In the genomic region with DNA sequence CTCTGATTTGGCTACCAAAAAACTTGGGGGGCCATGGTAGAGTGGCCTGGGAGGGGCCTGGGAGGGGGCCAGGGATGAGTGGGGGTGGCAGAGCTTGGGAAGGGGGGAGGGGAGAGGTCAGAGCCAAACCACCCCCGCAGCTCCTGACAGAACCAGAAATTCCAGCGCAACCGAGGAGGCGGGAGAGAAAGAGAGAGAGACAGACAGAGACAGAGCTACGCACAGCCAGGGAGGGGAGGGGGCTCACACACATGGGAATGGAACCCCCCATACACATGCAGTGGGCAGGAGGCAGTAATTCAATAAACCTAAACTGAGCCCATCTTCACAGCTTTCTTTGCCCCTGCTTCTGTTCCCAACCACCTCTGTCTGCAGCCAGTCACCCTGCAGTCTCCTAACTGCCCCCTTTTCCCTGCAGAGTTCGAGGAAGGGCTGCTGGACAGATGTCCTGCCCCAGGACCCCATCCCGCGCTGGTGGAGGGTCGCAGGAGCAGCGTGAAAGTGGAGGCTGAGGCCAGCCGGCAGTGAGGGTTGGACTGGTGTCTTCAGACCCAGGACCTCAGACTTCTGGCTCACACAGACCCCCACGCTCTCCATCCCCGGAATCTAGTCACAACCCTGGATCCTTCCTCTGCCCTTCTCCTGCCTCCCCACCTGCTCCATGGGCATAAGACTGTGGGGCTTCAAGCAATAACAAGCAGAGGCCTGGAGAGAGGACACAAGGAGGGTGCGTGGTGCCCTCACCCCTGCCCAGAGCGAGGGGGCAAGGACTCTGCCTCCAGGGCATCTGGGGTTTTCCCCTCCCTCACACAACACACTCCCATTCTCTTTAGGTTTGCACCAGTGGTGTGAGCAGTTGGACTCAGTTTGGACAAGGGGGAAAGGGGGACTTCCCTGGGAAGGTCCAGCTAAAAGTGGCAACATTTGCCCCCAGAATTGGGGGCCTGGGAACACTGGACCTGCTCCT, we compare ENCODE assay signal across 10 cellular contexts. TPM values are rescaled to one million over a fixed set of nuclear protein-coding genes. Genes with fewer than 3 reads are reported as not detected.
DNase-seq lines count a peak whose midpoint lies in the region; ATAC-seq, FAIRE-seq and TF ChIP-seq lines count a peak whose summit lies in the region.
"Had no signal": no experiment of that assay in that cellular context is flagged by ENCODE, and none has a peak within 500 bp of the region (broad histone marks: within the 10 kb centered on the region; RNA-seq: fewer than 3 reads in every experiment).

No MANE protein-coding gene starts in this region.

- peak overlapping the region; percentile 85 for H3K4me2 ChIP-seq in astrocyte (ENCODE audit: low read length)

- POLR2A ChIA-PET in activated CD4-positive, alpha-beta T cell treated with anti-CD3 and anti-CD28 coated beads for 36 hours (lab: Charles Lee): interaction anchor here (0.5 to 1.1 kb wide), 3 partner anchors 16 to 18 kb away, joined by 3 to 6 read pairs (median 4); a partner anchor contains a TSS

- peak overlapping the region; percentile 60 for H3K9ac ChIP-seq in astrocyte (ENCODE audit: low read length)

- no peaks in the 10 kb centered on the region for H3K27me3 Mint-ChIP-seq in activated CD4-positive, alpha-beta T cell treated with anti-CD3 and anti-CD28 coated beads for 36 hours
- H3K27me3 Mint-ChIP-seq in astrocyte (ENCODE audit: low read depth, unreplicated experiment): no peaks in the 10 kb centered on the region

- H3K79me2 ChIP-seq in astrocyte (ENCODE audit: insufficient read depth, low read length): peaks cover 48% of the 10 kb centered on the region

- no peaks in the 10 kb centered on the region for H3K9me3 Mint-ChIP-seq in activated CD4-positive, alpha-beta T cell treated with anti-CD3 and anti-CD28 coated beads for 36 hours (ENCODE audit: low read depth)
- H3K9me3 Mint-ChIP-seq in astrocyte (ENCODE audit: unreplicated experiment): no peaks in the 10 kb centered on the region

- peak; percentile 8 for ATAC-seq in activated CD4-positive, alpha-beta T cell treated with anti-CD3 and anti-CD28 coated beads for 36 hours
- ATAC-seq in right lobe of liver: no peak
- no peak for ATAC-seq in GM18858 (IDR thresholded peaks at IDR 0.05; ENCODE audit: unreplicated experiment)
- no peak for ATAC-seq in HG02623 (IDR thresholded peaks at IDR 0.05; ENCODE audit: unreplicated experiment)

- H2AFZ ChIP-seq in astrocyte (ENCODE audit: low read depth, low read length): no peak overlapping the region

- peak overlapping the region; percentile 38 for H3K4me3 Mint-ChIP-seq in activated CD4-positive, alpha-beta T cell treated with anti-CD3 and anti-CD28 coated beads for 36 hours
- peak overlapping the region; percentile 74 for H3K4me3 Mint-ChIP-seq in astrocyte (ENCODE audit: unreplicated experiment)

- H3K27ac Mint-ChIP-seq in activated CD4-positive, alpha-beta T cell treated with anti-CD3 and anti-CD28 coated beads for 36 hours: peak overlapping the region; percentile 81
- H3K27ac Mint-ChIP-seq in astrocyte (ENCODE audit: unreplicated experiment): peak overlapping the region; percentile 80

- no peak for DNase-seq in activated CD4-positive, alpha-beta T cell treated with anti-CD3 and anti-CD28 coated beads for 36 hours
- no peak for DNase-seq in activated CD4-positive, alpha-beta T cell treated with anti-CD3 and anti-CD28 coated beads for 48 hours
- DNase-seq in astrocyte (ENCODE audit: low read depth) (no peak), right lobe of liver (peak in 1 of 3 donors; percentile 55), tibial artery (no peak), NCI-H1436 (lab: John Stamatoyannopoulos, UW) (no peak)
- DNase-seq: NCI-H1092 treated with DMSO at 0.1 percent for 48 hours had no signal

- H3K9me3 ChIP-seq in astrocyte (ENCODE audit: insufficient read depth, low read depth, low read length) (no peaks in the 10 kb centered on the region), right lobe of liver (no peaks in the 10 kb centered on the region), tibial artery (no peaks in the 10 kb centered on the region)

- FAIRE-seq in astrocyte (lab: Jason Lieb, UNC): no peak
- FAIRE-seq: islet of Langerhans had no signal

- TF ChIP-seq CTCF in astrocyte (IDR thresholded peaks at IDR 0.05; ENCODE audit: insufficient read depth, low read depth, low read length): no peak
- TF ChIP-seq CTCF in right lobe of liver (IDR thresholded peaks at IDR 0.05): no peak
- TF ChIP-seq CTCF in tibial artery (IDR thresholded peaks at IDR 0.05): no peak

- H3K36me3 ChIP-seq in astrocyte (ENCODE audit: insufficient read depth, low read length) (peaks cover 28% of the 10 kb centered on the region), right lobe of liver (peaks cover 0 to 73% (median 24%) of the 10 kb centered on the region in 4 donors), tibial artery (peaks cover 66 to 80% (median 79%) of the 10 kb centered on the region in 3 donors)

- intact Hi-C loops in activated CD4-positive, alpha-beta T cell treated with anti-CD3 and anti-CD28 coated beads for 36 hours (cut with DNase I, micrococcal nuclease): loop anchor here in 1 of 2 experiments (1.0 kb wide), 1 partner anchor 16 kb away; no protein-coding TSS in a partner anchor
- intact Hi-C loops in right lobe of liver (cut with DNase I): no loop called here
- intact Hi-C loops in tibial artery (cut with DNase I; ENCODE audit: low total_unique reads): loop anchor here (2.0 kb wide), 1 partner anchor 16 kb away; a partner anchor contains a TSS

- H3K4me3 ChIP-seq in astrocyte (ENCODE audit: insufficient read depth, low read depth, low read length) (no peak overlapping the region), right lobe of liver (no peak overlapping the region), tibial artery (peak overlapping the region in 1 of 2 donors; percentile 12)

- CTCF ChIA-PET in activated CD4-positive, alpha-beta T cell treated with anti-CD3 and anti-CD28 coated beads for 36 hours (lab: Charles Lee): interaction anchor here (0.5 to 24.0 kb wide), 8 partner anchors 9 to 410 kb away, joined by 3 to 411 read pairs (median 3); a partner anchor contains a TSS

- H3K27me3 ChIP-seq in astrocyte (ENCODE audit: insufficient read depth, low read length) (no peaks in the 10 kb centered on the region), right lobe of liver (no peaks in the 10 kb centered on the region), tibial artery (no peaks in the 10 kb centered on the region)

- H3K4me1 ChIP-seq in astrocyte (ENCODE audit: insufficient read depth, low read length) (peaks cover 48% of the 10 kb centered on the region), right lobe of liver (peaks cover 0 to 14% (median 5%) of the 10 kb centered on the region in 4 donors), tibial artery (peaks cover 8 to 62% (median 45%) of the 10 kb centered on the region in 4 donors)

- peaks cover 62% of the 10 kb centered on the region for H3K4me1 Mint-ChIP-seq in activated CD4-positive, alpha-beta T cell treated with anti-CD3 and anti-CD28 coated beads for 36 hours
- peaks cover 45% of the 10 kb centered on the region for H3K4me1 Mint-ChIP-seq in astrocyte (ENCODE audit: low read depth, unreplicated experiment)

- 23% methylated on average over 8 of the region's 15 CpGs for WGBS in right lobe of liver (ENCODE audit: insufficient coverage, low coverage, low lambda C conversion rate, missing lambda C conversion rate)

- H4K20me1 ChIP-seq in astrocyte (ENCODE audit: insufficient read depth, low read length): peaks cover 57% of the 10 kb centered on the region

- no peak for TF ChIP-seq POLR2A in right lobe of liver (IDR thresholded peaks at IDR 0.05)

- H3K36me3 Mint-ChIP-seq in activated CD4-positive, alpha-beta T cell treated with anti-CD3 and anti-CD28 coated beads for 36 hours (ENCODE audit: low read depth): peaks cover 75% of the 10 kb centered on the region
- peaks cover 22% of the 10 kb centered on the region for H3K36me3 Mint-ChIP-seq in astrocyte (ENCODE audit: low read depth, unreplicated experiment)

- H3K27ac ChIP-seq in astrocyte (ENCODE audit: low read depth, low read length) (peak overlapping the region; percentile 76), right lobe of liver (peak overlapping the region; percentile 6 to 18 (median 16)), tibial artery (peak overlapping the region; percentile 91 to 99)

RNA-seq across cellular contexts. Expression of a gene that starts 5.6 kb away (rescaled TPM):
- 10 to 100 TPM; 46.8 to 48.6 TPM for total RNA-seq in activated CD4-positive, alpha-beta T cell treated with anti-CD3 and anti-CD28 coated beads for 36 hours
- total RNA-seq in astrocyte: 36.6 and 37.8 TPM in 2 replicates
- total RNA-seq in right lobe of liver: 10 to 100 TPM in 2 of 6 experiments, 1 to 10 TPM in 4; 6.1 to 13.1 (median 8.9) TPM

RNA-seq across cellular contexts. Expression of a gene that starts 15.9 kb away (rescaled TPM):
- total RNA-seq in activated CD4-positive, alpha-beta T cell treated with anti-CD3 and anti-CD28 coated beads for 36 hours: 10 to 100 TPM; 79.0 to 81.1 TPM
- total RNA-seq in astrocyte (9.4 and 10.6 TPM in 2 replicates), right lobe of liver (1 to 10 TPM; 3.8 to 6.2 (median 4.8) TPM)

RNA-seq across cellular contexts. Expression of a gene that starts 16.7 kb away (rescaled TPM):
- 100 to 1,000 TPM; 250 to 288 TPM for total RNA-seq in activated CD4-positive, alpha-beta T cell treated with anti-CD3 and anti-CD28 coated beads for 36 hours
- 33.8 and 36.2 TPM in 2 replicates for total RNA-seq in astrocyte
- total RNA-seq in right lobe of liver: 100 to 1,000 TPM in 3 of 6 experiments, 10 to 100 TPM in 3; 61.8 to 108 (median 94.7) TPM

RNA-seq across cellular contexts. Expression of a gene that starts 33.8 kb away (rescaled TPM):
- 1 to 10 TPM; 1.8 to 2.7 TPM for total RNA-seq in activated CD4-positive, alpha-beta T cell treated with anti-CD3 and anti-CD28 coated beads for 36 hours
- 369 and 397 TPM in 2 replicates for total RNA-seq in astrocyte
- 100 to 1,000 TPM; 268 to 387 (median 301) TPM for total RNA-seq in right lobe of liver

RNA-seq across cellular contexts. Expression of a gene that starts 44.5 kb away (rescaled TPM):
- 1 to 10 TPM; 2.4 to 2.6 TPM for total RNA-seq in activated CD4-positive, alpha-beta T cell treated with anti-CD3 and anti-CD28 coated beads for 36 hours
- total RNA-seq in astrocyte (0.34 TPM in 1 of 2 replicates, not detected in the other), right lobe of liver (1 to 10 TPM in 1 of 6 experiments, under 1 TPM in 4, not detected in 1; 0.27 to 1.9 (median 0.68) TPM)

Comparison
In these comparisons a context has a peak if more than half of its experiments do, and no peak if none do; other contexts are left out.
1. H3K27ac ChIP-seq: peak in every context shown above with its lines; median percentile 95 in tibial artery; 76 in astrocyte; 16 in right lobe of liver.